In genomic region chr3:157543491-157544035, GRCh38 we compare ENCODE assay signal across 11 cellular contexts. TPM values are rescaled to one million over a fixed set of nuclear protein-coding genes. Genes with fewer than 3 reads are reported as not detected.
DNase-seq lines count a peak whose midpoint lies in the region; ATAC-seq and TF ChIP-seq lines count a peak whose summit lies in the region.
"Had no signal": no experiment of that assay in that cellular context is flagged by ENCODE, and none has a peak within 500 bp of the region (broad histone marks: within the 10 kb centered on the region; RNA-seq: fewer than 3 reads in every experiment).

No MANE protein-coding gene starts in this region.

- CTCF ChIA-PET in PC-9 (lab: Charles Lee), result interaction anchor here (1.5 kb wide), 1 partner anchor 11 kb away, joined by 6 read pairs; no protein-coding TSS in a partner anchor

- 0 out of 2 replicates have a peak, but pooled peaks cover 4% of the 10 kb centered on the region for H3K9me2 ChIP-seq in PC-9 (ENCODE audit: insufficient read depth)

- H4K20me1 ChIP-seq in PC-9 (ENCODE audit: insufficient read depth), result no peaks in the 10 kb centered on the region

- H3K36me3 Mint-ChIP-seq in type B pancreatic cell, result no peaks in the 10 kb centered on the region

- H3F3A ChIP-seq in PC-9 (ENCODE audit: insufficient read depth, low read depth), result no peaks in the 10 kb centered on the region

- no peak for TF ChIP-seq CTCF in PC-9 (conservative IDR thresholded peaks at IDR 0.05)
- no peak for TF ChIP-seq CTCF in esophagus squamous epithelium (IDR thresholded peaks at IDR 0.05)
- no peak for TF ChIP-seq CTCF in type B pancreatic cell (conservative IDR thresholded peaks at IDR 0.05)

- H3K4me2 ChIP-seq in PC-9, result peak overlapping the region; percentile 75

- BruUV-seq in PC-9 (replicated peaks; lab: Mats Ljungman, UMichigan), result no TSS peak

- no peak for TF ChIP-seq POLR2A in esophagus squamous epithelium (IDR thresholded peaks at IDR 0.05)

- DNase-seq in PC-9, result no peak
- no peak for DNase-seq in esophagus squamous epithelium (lab: John Stamatoyannopoulos, UW)
- no peak for DNase-seq in type B pancreatic cell (ENCODE audit: extremely low spot score, unreplicated experiment)
- no peak for DNase-seq in ureter (ENCODE audit: low spot score)
- no peak for DNase-seq in NCI-H82 treated with DMSO at 0.1 percent for 48 hours (lab: John Stamatoyannopoulos, UW; ENCODE audit: unreplicated experiment)
- no peak for DNase-seq in DMS 273 (lab: John Stamatoyannopoulos, UW; ENCODE audit: unreplicated experiment)
- DNase-seq: activated gamma-delta T cell treated with Interleukin-2 at 50 U/mL for 16 hours; stimulated activated naive CD8-positive, alpha-beta T cell treated with anti-CD3 and anti-CD28 coated beads, Interleukin-15, amount 100 ng/mL, for 72 hours had no signal

- peak overlapping the region; percentile 82 for H3K4me3 Mint-ChIP-seq in type B pancreatic cell
- H3K4me3 Mint-ChIP-seq: stimulated activated naive CD8-positive, alpha-beta T cell treated with anti-CD3 and anti-CD28 coated beads, Interleukin-15, amount 100 ng/mL, for 72 hours had no signal

- peak overlapping the region; percentile 90 for H2AFZ ChIP-seq in PC-9

- H3K27me3 Mint-ChIP-seq in type B pancreatic cell, result peaks cover 20% of the 10 kb centered on the region

- ATAC-seq in HG02642 (IDR thresholded peaks at IDR 0.05; ENCODE audit: poor library complexity, unreplicated experiment), result no peak
- ATAC-seq: stimulated activated naive CD8-positive, alpha-beta T cell treated with anti-CD3 and anti-CD28 coated beads, Interleukin-15, amount 100 ng/mL, for 72 hours had no signal

- no peaks in the 10 kb centered on the region for H3K4me1 Mint-ChIP-seq in type B pancreatic cell (ENCODE audit: unreplicated experiment)
- H3K4me1 Mint-ChIP-seq: stimulated activated naive CD8-positive, alpha-beta T cell treated with anti-CD3 and anti-CD28 coated beads, Interleukin-15, amount 100 ng/mL, for 72 hours had no signal

- POLR2A ChIA-PET in PC-9 (lab: Charles Lee; ENCODE audit: unreplicated experiment), result no interaction called here

- intact Hi-C loops in PC-9 (cut with micrococcal nuclease; ENCODE audit: unreplicated experiment), result no loop called here
- intact Hi-C loops in esophagus squamous epithelium (cut with DNase I), result no loop called here

- H3K4me1 ChIP-seq in PC-9 (replicated peaks; ENCODE audit: insufficient read depth), result no peaks in the 10 kb centered on the region
- peaks cover 0 to 16% (median 0%) of the 10 kb centered on the region in 3 donors for H3K4me1 ChIP-seq in esophagus squamous epithelium
- H3K4me1 ChIP-seq in mucosa of rectum (ENCODE audit: control insufficient read depth in 2 of 2, insufficient read depth in 2 of 2, low read length in 2 of 2), result peaks cover 0 to 3% of the 10 kb centered on the region in 2 donors

- H3K4me3 ChIP-seq in PC-9 (peak overlapping the region; percentile 60), esophagus squamous epithelium (peak overlapping the region; percentile 29 to 61 (median 42)), mucosa of rectum (ENCODE audit: low read length in 2 of 2) (peak overlapping the region; percentile 64 to 71)

- no peaks in the 10 kb centered on the region for H3K79me2 ChIP-seq in PC-9 (ENCODE audit: low read depth)

- no peak overlapping the region for H3K27ac Mint-ChIP-seq in type B pancreatic cell
- H3K27ac Mint-ChIP-seq: stimulated activated naive CD8-positive, alpha-beta T cell treated with anti-CD3 and anti-CD28 coated beads, Interleukin-15, amount 100 ng/mL, for 72 hours had no signal

- H3K36me3 ChIP-seq in PC-9 (ENCODE audit: low read depth), result no peaks in the 10 kb centered on the region
- H3K36me3 ChIP-seq in esophagus squamous epithelium, result no peaks in the 10 kb centered on the region
- no peaks in the 10 kb centered on the region for H3K36me3 ChIP-seq in mucosa of rectum (ENCODE audit: control insufficient read depth in 2 of 2, insufficient read depth in 2 of 2, low read length in 2 of 2)

- no peaks in the 10 kb centered on the region for H3K9me3 ChIP-seq in PC-9 (ENCODE audit: insufficient read depth, low read depth)
- H3K9me3 ChIP-seq in esophagus squamous epithelium, result peaks cover 0 to 6% (median 0%) of the 10 kb centered on the region in 3 donors
- no peaks in the 10 kb centered on the region for H3K9me3 ChIP-seq in mucosa of rectum (ENCODE audit: control insufficient read depth in 2 of 2, low read length in 2 of 2)

- no peaks in the 10 kb centered on the region for H3K9me3 Mint-ChIP-seq in type B pancreatic cell

- H3K27me3 ChIP-seq in PC-9 (ENCODE audit: insufficient read depth, low read depth), result no peaks in the 10 kb centered on the region
- H3K27me3 ChIP-seq in esophagus squamous epithelium, result no peaks in the 10 kb centered on the region
- peaks cover 0 to 1% of the 10 kb centered on the region in 2 donors for H3K27me3 ChIP-seq in mucosa of rectum (ENCODE audit: control insufficient read depth in 2 of 2, insufficient read depth in 2 of 2, low read length in 2 of 2)

- H3K9ac ChIP-seq in mucosa of rectum (ENCODE audit: low read depth in 1 of 2, low read length in 2 of 2), result peak overlapping the region in 1 of 2 donors; percentile 66

- H3K27ac ChIP-seq in PC-9, result no peak overlapping the region
- peak overlapping the region in 2 of 4 donors; percentile 29 to 62 for H3K27ac ChIP-seq in esophagus squamous epithelium
- H3K27ac ChIP-seq in mucosa of rectum (ENCODE audit: low read depth in 2 of 2, low read length in 2 of 2), result no peak overlapping the region

- 72 to 91% methylated on average over 4 to 9 of the region's 14 CpGs for WGBS in esophagus squamous epithelium, 2 donors

RNA-seq across cellular contexts. Expression of gene VEPH1, which starts 40.3 kb away (rescaled TPM):
- total RNA-seq in PC-9 (2021), result 4.0 and 5.1 TPM in 2 replicates
- not detected for total RNA-seq in esophagus squamous epithelium
- total RNA-seq in type B pancreatic cell (ENCODE audit: low replicate concordance), result 5.9 and 8.6 TPM in 2 replicates
- total RNA-seq in ureter, result 10.8 TPM
- total RNA-seq: T-helper 1 cell treated with Interleukin-12 subunit alpha and Interleukin-12 subunit beta and Interleukin-4 antibody, amounts not matched to agents 30 ng/mL and 1 ng/mL, for 36 hours had no signal
